ENCODE assay signal across 18 cellular contexts in the genomic region with DNA sequence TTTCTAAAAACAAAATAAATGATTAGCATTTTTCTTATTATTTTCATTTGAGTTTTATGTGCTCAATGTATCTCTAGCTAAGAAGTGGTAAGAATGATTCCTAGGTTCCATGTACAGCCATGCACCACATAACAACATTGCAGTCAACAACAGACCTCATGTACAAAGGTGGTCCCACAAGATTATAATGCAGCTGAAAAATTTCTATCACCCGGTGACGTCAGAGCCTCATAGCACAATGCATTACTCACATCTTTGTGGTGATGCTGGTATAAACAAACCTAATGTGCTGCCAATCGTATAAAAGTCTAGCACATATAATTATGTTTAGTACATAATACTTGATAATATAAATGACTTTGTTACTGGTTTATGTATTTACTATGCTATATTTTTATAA.
DNase-seq lines count a peak whose midpoint lies in the region; ATAC-seq and TF ChIP-seq lines count a peak whose summit lies in the region.
"Had no signal": no experiment of that assay in that cellular context is flagged by ENCODE, and none has a peak within 500 bp of the region (broad histone marks: within the 10 kb centered on the region; RNA-seq: fewer than 3 reads in every experiment).

No MANE protein-coding gene starts in this region.

- H3K9me3 ChIP-seq in MG63: no peaks in the 10 kb centered on the region
- no peaks in the 10 kb centered on the region for H3K9me3 ChIP-seq in mesenchymal stem cell (ENCODE audit: control insufficient read depth, low read length)
- H3K9me3 ChIP-seq in vagina: no peaks in the 10 kb centered on the region

- no peak overlapping the region for H3K14ac ChIP-seq in mesenchymal stem cell (ENCODE audit: low read length in 2 of 2)

- H3K27ac ChIP-seq in brain microvascular endothelial cell (peak overlapping the region; percentile 8), mesenchymal stem cell (ENCODE audit: low read length, poor library complexity, severe bottlenecking) (no peak overlapping the region), vagina (no peak overlapping the region)
- H3K27ac ChIP-seq: VCaP had no signal

- H2BK5ac ChIP-seq in mesenchymal stem cell (ENCODE audit: low read depth, low read length, poor library complexity, severe bottlenecking): no peak overlapping the region

- no peaks in the 10 kb centered on the region for H3K27me3 ChIP-seq in MG63
- no peaks in the 10 kb centered on the region for H3K27me3 ChIP-seq in brain microvascular endothelial cell (replicated peaks)
- H3K27me3 ChIP-seq in mesenchymal stem cell (ENCODE audit: control insufficient read depth in 1 of 2, insufficient read depth in 1 of 2, low read length in 2 of 2): peaks cover 7 to 15% of the 10 kb centered on the region in 2 experiments
- H3K27me3 ChIP-seq in vagina: no peaks in the 10 kb centered on the region

- H3K4me1 ChIP-seq in mesenchymal stem cell (ENCODE audit: control insufficient read depth, insufficient read depth, low read depth, low read length) (no peaks in the 10 kb centered on the region), vagina (no peaks in the 10 kb centered on the region)

- DNase-seq in EH (ENCODE audit: low read depth): peak; percentile 86
- peak; percentile 31 for DNase-seq in MG63
- peak; percentile 94 for DNase-seq in brain microvascular endothelial cell
- peak; percentile 86 for DNase-seq in mesenchymal stem cell
- DNase-seq in stimulated activated CD4-positive, alpha-beta T cell treated with anti-CD3 and anti-CD28 coated beads, Interleukin-1b, Interleukin-23, amount 100 ng/mL, for 48 hours: no peak
- DNase-seq in vagina (ENCODE audit: extremely low spot score in 2 of 2): no peak
- DNase-seq in GM13977 (ENCODE audit: low spot score): no peak
- DNase-seq: activated CD4-positive, alpha-beta T cell treated with anti-CD3 and anti-CD28 coated beads, Interleukin-2, amount 50 U/mL, for 1 hour; anterior cingulate cortex; DMS79; midbrain; NCI-H1436; NCI-H2171 treated with DMSO at 0.1 percent for 48 hours; NCI-H748 treated with DMSO at 0.1 percent for 48 hours; SHP77; T-helper 17 cell had no signal

- H2BK12ac ChIP-seq in mesenchymal stem cell (ENCODE audit: low read length in 2 of 2): no peak overlapping the region

- ATAC-seq in HG03039 (IDR thresholded peaks at IDR 0.05; ENCODE audit: unreplicated experiment): no peak
- ATAC-seq: T-helper 17 cell had no signal

- no peak overlapping the region for H2BK15ac ChIP-seq in mesenchymal stem cell (ENCODE audit: low read depth, poor library complexity, severe bottlenecking)

- H2AFZ ChIP-seq in mesenchymal stem cell (ENCODE audit: low read depth, low read length): no peak overlapping the region

- H3K18ac ChIP-seq in mesenchymal stem cell (ENCODE audit: low read depth in 1 of 2, low read length in 2 of 2): no peak overlapping the region

- H3K9ac ChIP-seq in mesenchymal stem cell (ENCODE audit: low read length): no peak overlapping the region

- H3K36me3 ChIP-seq in MG63: no peaks in the 10 kb centered on the region
- no peaks in the 10 kb centered on the region for H3K36me3 ChIP-seq in brain microvascular endothelial cell (replicated peaks)
- H3K36me3 ChIP-seq in mesenchymal stem cell (ENCODE audit: control insufficient read depth in 1 of 2, insufficient read depth in 2 of 2, low read depth in 1 of 2, low read length in 2 of 2): no peaks in the 10 kb centered on the region
- H3K36me3 ChIP-seq in vagina: no peaks in the 10 kb centered on the region

- intact Hi-C loops in vagina (cut with DNase I): no loop called here

- no CpG with 5 or more reads among the region's 3 CpGs for WGBS in mesenchymal stem cell

- no peak overlapping the region for H4K8ac ChIP-seq in mesenchymal stem cell (ENCODE audit: low read length)

- H3K4me2 ChIP-seq in mesenchymal stem cell (ENCODE audit: low read length, poor library complexity, severe bottlenecking): no peak overlapping the region

- TF ChIP-seq POLR2A in vagina (IDR thresholded peaks at IDR 0.05): no peak

- no peaks in the 10 kb centered on the region for H3K79me1 ChIP-seq in mesenchymal stem cell (replicated peaks; ENCODE audit: low read length, poor library complexity, severe bottlenecking)

- no peak overlapping the region for H3K23ac ChIP-seq in mesenchymal stem cell (ENCODE audit: low read length in 2 of 2)

- H4K91ac ChIP-seq in mesenchymal stem cell (ENCODE audit: low read length): no peak overlapping the region

- TF ChIP-seq CTCF in brain microvascular endothelial cell (IDR thresholded peaks at IDR 0.05; ENCODE audit: low read depth, low read length, missing control alignments) (no peak), vagina (IDR thresholded peaks at IDR 0.05) (no peak), GM13977 (IDR thresholded peaks at IDR 0.05; ENCODE audit: extremely low read depth, insufficient read depth, missing control alignments) (no peak)

- no peak overlapping the region for H3K4ac ChIP-seq in mesenchymal stem cell (ENCODE audit: low read depth in 1 of 2, low read length in 2 of 2)

- no peak overlapping the region for H2AK5ac ChIP-seq in mesenchymal stem cell (ENCODE audit: low read length, severe bottlenecking)

- in situ Hi-C loops in brain microvascular endothelial cell (cut with HindIII; ENCODE audit: low pct_ligation_motif_present, low sequenced_read_pairs): no loop called here
- in situ Hi-C loops in GM13977 (cut with MboI; ENCODE audit: low pct_unique_long_range_greater_than_20kb, low sequenced_read_pairs, unreplicated experiment): no loop called here

- H2BK120ac ChIP-seq in mesenchymal stem cell (ENCODE audit: low read depth, low read length): no peak overlapping the region

- no peak overlapping the region for H3K4me3 ChIP-seq in MG63
- no peak overlapping the region for H3K4me3 ChIP-seq in brain microvascular endothelial cell (ENCODE audit: low read depth, low read length)
- H3K4me3 ChIP-seq in mesenchymal stem cell (ENCODE audit: insufficient read depth in 1 of 2, low read depth in 1 of 2, low read length in 2 of 2): no peak overlapping the region
- H3K4me3 ChIP-seq in vagina: no peak overlapping the region

Comparison
In these comparisons a context has a peak if more than half of its experiments do, and no peak if none do; other contexts are left out.
1. DNase-seq: peak in EH (single experiment), MG63 (single experiment), brain microvascular endothelial cell (single experiment) and mesenchymal stem cell (single experiment); none in stimulated activated CD4-positive, alpha-beta T cell treated with anti-CD3 and anti-CD28 coated beads, Interleukin-1b, Interleukin-23, amount 100 ng/mL, for 48 hours (single experiment), vagina (0 of 2) and GM13977 (single experiment).